26 cellular contexts compared by ENCODE assay signal in genomic region chr17:44174427-44174826, GRCh38. TPM values are rescaled to one million over a fixed set of nuclear protein-coding genes. Genes with fewer than 3 reads are reported as not detected.
DNase-seq lines count a peak whose midpoint lies in the region; ATAC-seq and TF ChIP-seq lines count a peak whose summit lies in the region.
"Had no signal": no experiment of that assay in that cellular context is flagged by ENCODE, and none has a peak within 500 bp of the region (broad histone marks: within the 10 kb centered on the region; RNA-seq: fewer than 3 reads in every experiment).

No MANE protein-coding gene starts in this region.

- no peak overlapping the region for H3K27ac ChIP-seq in HEK293 (ENCODE audit: extremely low read depth, low read depth, low read length)
- peak overlapping the region; percentile 5; the same call in 1 of the 2 replicates for H3K27ac ChIP-seq in RWPE1
- no peak overlapping the region for H3K27ac ChIP-seq in osteoblast (ENCODE audit: low read depth, low read length)
- peak overlapping the region; percentile 54 to 100 (median 80) for H3K27ac ChIP-seq in gastrocnemius medialis
- H3K27ac ChIP-seq in effector memory CD4-positive, alpha-beta T cell (ENCODE audit: insufficient read depth, low read length, poor library complexity, severe bottlenecking) = no peak overlapping the region
- H3K27ac ChIP-seq: BLaER1 had no signal

- no peak overlapping the region for H2AFZ ChIP-seq in osteoblast (ENCODE audit: low read length)

- ATAC-seq in gastrocnemius medialis = no peak
- ATAC-seq: GM12878 had no signal

- no peaks in the 10 kb centered on the region for H4K20me1 ChIP-seq in osteoblast (ENCODE audit: insufficient read depth, low read length)

- no peak overlapping the region for H3K4me2 ChIP-seq in osteoblast (ENCODE audit: insufficient read depth, low read length)
- H3K4me2 ChIP-seq: BLaER1 had no signal

- CTCF ChIA-PET in HEK293 (lab: Yijun Ruan, JAX) = interaction anchor here (0.7 to 1.2 kb wide), 2 partner anchors 24 to 176 kb away, joined by 3 read pairs; no protein-coding TSS in a partner anchor
- CTCF ChIA-PET in RWPE1 (lab: Yijun Ruan, JAX) = interaction anchor here (0.7 kb wide), 1 partner anchor 133 kb away, joined by 3 read pairs; no protein-coding TSS in a partner anchor

- DNase-seq in RWPE1 (ENCODE audit: low spot score) = no peak
- DNase-seq in osteoblast (ENCODE audit: insufficient read length, low spot score, missing footprints) = peak; percentile 53
- no peak for DNase-seq in gastrocnemius medialis
- no peak for DNase-seq in effector memory CD4-positive, alpha-beta T cell
- no peak for DNase-seq in amygdala (lab: John Stamatoyannopoulos, UW)
- no peak for DNase-seq in NCI-H1930 (lab: John Stamatoyannopoulos, UW)
- DNase-seq: 8988T; ACHN; BE2C; C1 segment of cervical spinal cord; CD4-positive, alpha-beta memory T cell; CD4-positive, CD25-positive, alpha-beta regulatory T cell; CD8-positive, alpha-beta memory T cell; COR-L47; DMS 273 treated with DMSO at 0.1 percent for 48 hours; DMS153; DMS53; DMS79; DND-41; EL; GDM1 had no signal

- H3K27me3 ChIP-seq in osteoblast (ENCODE audit: insufficient read depth, low read length) (no peaks in the 10 kb centered on the region), gastrocnemius medialis (no peaks in the 10 kb centered on the region)
- H3K27me3 ChIP-seq in effector memory CD4-positive, alpha-beta T cell (replicated peaks; ENCODE audit: control insufficient read depth, insufficient read depth, low read length, poor library complexity, severe bottlenecking) = no peaks in the 10 kb centered on the region
- H3K27me3 ChIP-seq: BE2C, BLaER1 had no signal

- H3K4me1 ChIP-seq in HEK293 (ENCODE audit: control insufficient read depth, insufficient read depth, low read length) = peaks cover 3% of the 10 kb centered on the region; the same call in 1 of the 2 replicates
- peaks cover 9% of the 10 kb centered on the region for H3K4me1 ChIP-seq in osteoblast (ENCODE audit: insufficient read depth, low read length)
- peaks cover 24 to 26% of the 10 kb centered on the region in 2 donors for H3K4me1 ChIP-seq in gastrocnemius medialis
- H3K4me1 ChIP-seq in effector memory CD4-positive, alpha-beta T cell (ENCODE audit: control insufficient read depth, insufficient read depth, low read length, poor library complexity, severe bottlenecking) = no peaks in the 10 kb centered on the region

- intact Hi-C loops in gastrocnemius medialis (cut with DNase I; ENCODE audit: low total_unique reads) = loop anchor here (5.0 kb wide), 1 partner anchor 38 kb away; no protein-coding TSS in a partner anchor

- in situ Hi-C loops in gastrocnemius medialis (cut with MboI; ENCODE audit: low sequenced_read_pairs in 4 of 4) = loop anchor here in 1 of 4 donors (25.0 kb wide), 1 partner anchor 262 kb away; the partner anchor contains the start of gene MPP2

- TF ChIP-seq POLR2A in gastrocnemius medialis (IDR thresholded peaks at IDR 0.05) = no peak

- H3K79me2 ChIP-seq in osteoblast (ENCODE audit: insufficient read depth, low read length) = no peaks in the 10 kb centered on the region

- H3K9me3 ChIP-seq in HEK293 (ENCODE audit: control insufficient read depth, insufficient read depth, low read depth, low read length) = no peaks in the 10 kb centered on the region
- H3K9me3 ChIP-seq in osteoblast (ENCODE audit: low read depth, low read length) = no peaks in the 10 kb centered on the region
- H3K9me3 ChIP-seq in gastrocnemius medialis = no peaks in the 10 kb centered on the region
- H3K9me3 ChIP-seq in effector memory CD4-positive, alpha-beta T cell (ENCODE audit: control insufficient read depth, low read length) = no peaks in the 10 kb centered on the region
- H3K9me3 ChIP-seq: BE2C, BLaER1 had no signal

- POLR2A ChIA-PET in HEK293 (lab: Yijun Ruan, JAX) = interaction anchor here (0.7 to 1.9 kb wide), 3 partner anchors 12 to 153 kb away, joined by 3 to 4 read pairs (median 4); no protein-coding TSS in a partner anchor
- POLR2A ChIA-PET in RWPE1 (lab: Yijun Ruan, JAX; ENCODE audit: low non-redundant PET) = no interaction called here

- no peak overlapping the region for H3K4me3 ChIP-seq in HEK293 (ENCODE audit: low read depth, low read length)
- H3K4me3 ChIP-seq in osteoblast (ENCODE audit: insufficient read depth, low read length) = no peak overlapping the region
- H3K4me3 ChIP-seq in gastrocnemius medialis = no peak overlapping the region
- no peak overlapping the region for H3K4me3 ChIP-seq in effector memory CD4-positive, alpha-beta T cell (ENCODE audit: insufficient read depth, low read depth, low read length, poor library complexity, severe bottlenecking)
- H3K4me3 ChIP-seq: BLaER1, GM12878 had no signal

- H3K36me3 ChIP-seq in HEK293 (ENCODE audit: control insufficient read depth in 2 of 2, insufficient read depth in 1 of 2, low read length in 2 of 2) (peaks cover 9 to 33% of the 10 kb centered on the region in 2 experiments; a peak in 2 of 3 replicates), osteoblast (ENCODE audit: insufficient read depth, low read length) (peaks cover 6% of the 10 kb centered on the region), gastrocnemius medialis (peaks cover 0 to 21% of the 10 kb centered on the region in 2 donors)
- H3K36me3 ChIP-seq in effector memory CD4-positive, alpha-beta T cell (ENCODE audit: control insufficient read depth, insufficient read depth, low read length) = peaks cover 15% of the 10 kb centered on the region
- H3K36me3 ChIP-seq: BE2C had no signal

- TF ChIP-seq CTCF in HEK293 (tag by site-specific recombination; IDR thresholded peaks at IDR 0.05) (no peak), RWPE1 (conservative IDR thresholded peaks at IDR 0.05; ENCODE audit: low read depth) (no peak), osteoblast (IDR thresholded peaks at IDR 0.05; ENCODE audit: extremely low read depth, low read depth, low read length) (no peak), gastrocnemius medialis (IDR thresholded peaks at IDR 0.05 in 4 of 5, conservative IDR thresholded peaks at IDR 0.05 in 1 of 5) (no peak)

TF ChIP-seq in HEK293, 187 proteins besides CTCF, POLR2A, EP300 and RAD21:
- TF ChIP-seq PRDM4 (tag by site-specific recombination; IDR thresholded peaks at IDR 0.05) = 0 out of 2 replicates have a peak, but pooled peaks have one; percentile 40
- no peak for TF ChIP-seq ZNF626 (tag by site-specific recombination; IDR thresholded peaks at IDR 0.05)
TF ChIP-seq in HEK293: peak in this region for 1.

RNA-seq across cellular contexts. Expression of gene ASB16, which starts 3.9 kb away (rescaled TPM):
- total RNA-seq in osteoblast (not detected in 2 replicates), gastrocnemius medialis (100 to 1,000 TPM in 1 of 4 donors, 10 to 100 TPM in 3; 13.2 to 134 (median 34.2) TPM)
- total RNA-seq: CD4-positive, alpha-beta memory T cell; CD4-positive, CD25-positive, alpha-beta regulatory T cell; Daoy; G401 had no signal

RNA-seq across cellular contexts. Expression of gene TMUB2, which starts 12.3 kb away (rescaled TPM):
- 27.1 and 27.9 TPM in 2 replicates for total RNA-seq in osteoblast
- total RNA-seq in gastrocnemius medialis = 10 to 100 TPM; 25.6 to 34.7 (median 27.4) TPM

RNA-seq across cellular contexts. Expression of gene ATXN7L3, which starts 25.3 kb away (rescaled TPM):
- 34.5 and 38.4 TPM in 2 replicates for total RNA-seq in osteoblast
- 10 to 100 TPM; 39.3 to 46.0 (median 40.6) TPM for total RNA-seq in gastrocnemius medialis

RNA-seq across cellular contexts. Expression of gene HROB, which starts 32.7 kb away (rescaled TPM):
- total RNA-seq in osteoblast (1.8 TPM in 2 replicates), gastrocnemius medialis (1 to 10 TPM in 3 of 4 donors, under 1 TPM in 1; 0.97 to 7.4 (median 1.9) TPM)

RNA-seq across cellular contexts. Expression of gene UBTF, which starts 45.0 kb away (rescaled TPM):
- 49.6 and 51.3 TPM in 2 replicates for total RNA-seq in osteoblast
- 10 to 100 TPM; 36.2 to 64.3 (median 46.0) TPM for total RNA-seq in gastrocnemius medialis

Comparison
In these comparisons a context has a peak if more than half of its experiments do, and no peak if none do; other contexts are left out.
1. H3K27ac ChIP-seq: peak in RWPE1 (single experiment) and gastrocnemius medialis (4 of 4); none in HEK293 (single experiment), osteoblast (single experiment) and effector memory CD4-positive, alpha-beta T cell (single experiment).
2. RNA of gene ASB16, which starts 3.9 kb away (total RNA-seq): 13.2 to 134 TPM in gastrocnemius medialis; not detected in osteoblast; every median in the first group is over 10 times any median in the second.